Comparison of ENCODE assay signal across 8 cellular contexts in the genomic region with DNA sequence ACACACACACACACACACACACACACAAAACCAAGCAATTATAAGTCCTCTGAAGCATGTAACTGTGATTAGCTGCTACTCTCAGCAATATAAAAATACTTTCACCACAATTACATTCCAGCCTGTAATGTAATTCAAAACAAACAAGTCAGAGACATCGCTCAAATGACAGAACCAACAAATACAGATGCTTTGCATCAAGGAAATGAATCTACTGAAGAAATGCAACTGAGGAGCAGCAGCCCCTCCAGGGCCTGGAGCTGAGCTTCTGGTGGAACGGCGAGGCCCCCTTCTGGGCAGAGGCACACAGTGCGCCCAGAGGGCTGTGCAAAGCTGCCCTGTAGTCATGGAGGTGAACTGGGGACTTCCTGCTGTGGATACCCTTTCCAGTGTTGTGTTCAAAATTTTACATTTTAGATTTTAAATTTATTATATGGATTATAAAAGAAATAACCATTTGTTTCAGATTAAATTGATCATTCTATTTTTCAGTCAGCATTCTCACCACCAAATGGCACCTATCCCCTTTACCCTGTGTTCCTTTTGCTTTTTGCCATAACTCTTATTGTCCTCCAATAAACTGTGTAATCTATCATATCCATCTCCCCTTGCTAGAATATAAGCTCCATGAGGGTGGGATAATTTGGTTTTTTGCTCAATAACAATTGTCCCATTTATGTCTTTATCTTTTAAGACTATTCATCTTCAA. TPM values are rescaled to one million over a fixed set of nuclear protein-coding genes. Genes with fewer than 3 reads are reported as not detected.
DNase-seq lines count a peak whose midpoint lies in the region; ATAC-seq and TF ChIP-seq lines count a peak whose summit lies in the region.

No MANE protein-coding gene starts in this region.

- no peak overlapping the region for H3K27ac ChIP-seq in SK-N-MC
- H3K27ac ChIP-seq in aorta (ENCODE audit: low read depth in 1 of 2, low read length in 2 of 2), result no peak overlapping the region

- no peak overlapping the region for H3K27ac Mint-ChIP-seq in glutamatergic neuron (ENCODE audit: unreplicated experiment)

- H3K27me3 ChIP-seq in H7 (ENCODE audit: control insufficient read depth, insufficient read depth, low read length) (no peaks in the 10 kb centered on the region), aorta (ENCODE audit: control insufficient read depth in 1 of 2, insufficient read depth in 2 of 2, low read length in 1 of 2) (no peaks in the 10 kb centered on the region)

- no peaks in the 10 kb centered on the region for H3K27me3 Mint-ChIP-seq in glutamatergic neuron (ENCODE audit: unreplicated experiment)

- DNase-seq in GM10248 (ENCODE audit: extremely low spot score) (peak; percentile 76), H7 (peak; percentile 81), LNCaP clone FGC (ENCODE audit: low read depth) (no peak), SK-N-MC (ENCODE audit: low read depth, low spot score) (peak; percentile 5), glutamatergic neuron (peak; percentile 88), posterior vena cava (ENCODE audit: low spot score) (peak; percentile 90), aorta (peak; percentile 81 to 89)
- DNase-seq in activated naive CD4-positive, alpha-beta T cell treated with Interleukin-2 at 50 U/mL for 16 hours, result peak; percentile 71

- intact Hi-C loops in posterior vena cava (cut with DNase I), result loop anchor here (5.0 to 10.0 kb wide), 2 partner anchors 735 to 942 kb away; no protein-coding TSS in a partner anchor
- intact Hi-C loops in aorta (cut with DNase I), result loop anchor here (1.0 to 5.0 kb wide), 4 partner anchors 195 to 950 kb away; no protein-coding TSS in a partner anchor

- H3K36me3 ChIP-seq in H7 (replicated peaks; ENCODE audit: control insufficient read depth, insufficient read depth, low read length) (peaks cover 2% of the 10 kb centered on the region), SK-N-MC (ENCODE audit: insufficient read depth, low read length) (peaks cover 5% of the 10 kb centered on the region; the same call in 1 of the 2 replicates), aorta (ENCODE audit: control insufficient read depth in 1 of 2, insufficient read depth in 2 of 2, low read length in 1 of 2) (no peaks in the 10 kb centered on the region)

- H3K4me3 Mint-ChIP-seq in glutamatergic neuron (ENCODE audit: unreplicated experiment), result no peak overlapping the region

- H3K4me3 ChIP-seq in H7 (ENCODE audit: insufficient read depth, low read depth, low read length), result no peak overlapping the region
- H3K4me3 ChIP-seq in LNCaP clone FGC (ENCODE audit: low read depth, low read length), result no peak overlapping the region
- no peak overlapping the region for H3K4me3 ChIP-seq in SK-N-MC
- no peak overlapping the region for H3K4me3 ChIP-seq in aorta (ENCODE audit: low read length in 2 of 2)

- CTCF ChIA-PET in GM10248 (lab: Yijun Ruan, JAX), result interaction anchor here (0.8 to 6.7 kb wide), 55 partner anchors 8 to 951 kb away, joined by 3 to 75 read pairs (median 4); partner anchors contain the start of genes ADAT2 and PEX3

- TF ChIP-seq CTCF in GM10248 (IDR thresholded peaks at IDR 0.05; ENCODE audit: control extremely low read depth, extremely low read depth, low read depth, missing control alignments) (peak; percentile 97), LNCaP clone FGC (IDR thresholded peaks at IDR 0.05; ENCODE audit: control insufficient read depth, extremely low read depth, insufficient read depth) (peak; percentile 93), glutamatergic neuron (IDR thresholded peaks at IDR 0.05; ENCODE audit: partially characterized antibody, unreplicated experiment) (peak; percentile 85)

- no peaks in the 10 kb centered on the region for H3K36me3 Mint-ChIP-seq in glutamatergic neuron (ENCODE audit: unreplicated experiment)

- ATAC-seq in aorta (ENCODE audit: low FRiP score), result peak; percentile 94

- H3K9ac ChIP-seq in SK-N-MC (ENCODE audit: insufficient read length), result no peak overlapping the region

- H3K4me1 ChIP-seq in aorta (ENCODE audit: control insufficient read depth in 1 of 2, insufficient read depth in 2 of 2, low read length in 2 of 2), result peaks cover 0 to 3% of the 10 kb centered on the region in 2 donors

- no peaks in the 10 kb centered on the region for H3K9me3 ChIP-seq in SK-N-MC (ENCODE audit: low read depth, low read length)
- no peaks in the 10 kb centered on the region for H3K9me3 ChIP-seq in aorta (ENCODE audit: control insufficient read depth, low read length)

- WGBS in aorta, 2 donors, result 4 to 6% methylated on average over 4 of the region's 4 CpGs

- peaks cover 1% of the 10 kb centered on the region for H3K9me3 Mint-ChIP-seq in glutamatergic neuron (ENCODE audit: unreplicated experiment)

- POLR2A ChIA-PET in GM10248 (lab: Yijun Ruan, JAX), result no interaction called here

- H3K4me1 Mint-ChIP-seq in glutamatergic neuron (ENCODE audit: low read depth, unreplicated experiment), result no peaks in the 10 kb centered on the region

RNA-seq across cellular contexts. Expression of gene ADAT2, which starts 23.2 kb away (rescaled TPM):
- total RNA-seq in H7 (2014; rRNA removed; shearing (Covaris generic)), result 3.8 and 9.1 TPM in 2 replicates
- total RNA-seq in glutamatergic neuron (ENCODE audit: unreplicated experiment) (5.6 TPM), posterior vena cava (1 to 10 TPM; 5.1 to 6.3 TPM), aorta (1 to 10 TPM; 5.4 to 9.1 TPM)
- polyA plus RNA-seq in aorta, result 1 to 10 TPM; 1.0 to 8.0 TPM

RNA-seq across cellular contexts. Expression of gene PEX3, which starts 23.3 kb away (rescaled TPM):
- total RNA-seq in H7 (2014; rRNA removed; shearing (Covaris generic)), result 21.9 and 24.9 TPM in 2 replicates
- total RNA-seq in glutamatergic neuron (ENCODE audit: unreplicated experiment), result 12.0 TPM
- 10 to 100 TPM; 21.3 to 24.2 TPM for total RNA-seq in posterior vena cava
- total RNA-seq in aorta, result 10 to 100 TPM; 16.5 to 26.1 TPM
- 10 to 100 TPM in 1 of 2 donors, 1 to 10 TPM in 1; 5.0 to 10.9 TPM for polyA plus RNA-seq in aorta
